Comparison of ENCODE assay signal across 13 cellular contexts in the genomic region with DNA sequence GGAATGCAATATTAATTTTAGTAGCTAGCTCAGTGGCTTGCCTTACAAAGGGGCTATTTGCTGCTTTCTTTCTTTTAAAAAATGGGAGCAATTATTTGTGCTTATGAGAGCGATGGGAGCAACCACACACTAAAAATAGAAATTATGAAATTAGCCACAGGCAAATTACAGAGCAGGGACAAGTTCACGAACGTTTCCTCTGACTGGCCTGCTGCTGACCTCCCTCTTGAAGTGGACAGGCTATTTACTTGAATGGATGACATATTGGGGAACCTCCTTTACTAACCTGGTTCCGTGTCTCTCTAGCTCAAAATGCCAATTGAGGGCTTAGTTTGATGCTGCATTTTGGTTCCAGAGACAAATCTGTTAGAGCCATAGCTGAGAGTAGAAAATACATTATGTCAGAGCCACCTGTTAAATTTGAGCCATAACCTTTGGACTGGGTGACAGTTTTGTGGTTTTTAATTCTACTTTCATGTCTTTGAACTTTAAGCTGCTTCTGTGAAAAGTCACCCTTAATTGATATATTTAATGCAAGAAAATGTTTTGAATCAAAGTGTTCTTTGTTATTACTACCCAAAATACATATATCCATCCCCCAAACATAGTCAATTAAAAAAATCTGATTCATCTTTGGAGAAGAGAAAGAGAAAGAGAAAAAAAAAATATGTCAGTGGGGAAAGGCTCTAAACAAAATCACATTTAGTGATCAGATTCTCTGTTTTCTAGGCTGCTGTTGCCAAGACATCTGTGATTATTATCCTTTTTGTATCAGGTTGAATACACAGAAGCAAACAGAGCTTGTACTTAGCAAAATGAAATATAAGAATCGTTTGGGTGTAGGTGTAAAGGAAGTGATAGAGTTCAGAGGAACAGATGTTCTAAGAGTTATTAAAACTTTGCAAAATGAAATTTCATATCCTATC.
A peak's percentile ranks its signal among the peaks of the same experiment; 100 is the strongest.
DNase-seq lines count a peak whose midpoint lies in the region; ATAC-seq and TF ChIP-seq lines count a peak whose summit lies in the region.
"Had no signal": no experiment of that assay in that cellular context is flagged by ENCODE, and none has a peak within 500 bp of the region (broad histone marks: within the 10 kb centered on the region; RNA-seq: fewer than 3 reads in every experiment).

No MANE protein-coding gene starts in this region.

- ATAC-seq in GM18502 (IDR thresholded peaks at IDR 0.05; ENCODE audit: poor library complexity, unreplicated experiment) (peak; percentile 51), GM19463 (IDR thresholded peaks at IDR 0.05; ENCODE audit: unreplicated experiment) (peak; percentile 65), HG03342 (IDR thresholded peaks at IDR 0.05; ENCODE audit: unreplicated experiment) (peak; percentile 57)
- ATAC-seq: HCT116 had no signal

- H3K9me2 ChIP-seq in OCI-LY7 (ENCODE audit: insufficient read depth, low read length), result peaks cover 3% of the 10 kb centered on the region; the same call in 1 of the 2 replicates

- no peaks in the 10 kb centered on the region for H3K4me1 ChIP-seq in OCI-LY7 (ENCODE audit: insufficient read depth, low read length, poor library complexity, severe bottlenecking)

- no peaks in the 10 kb centered on the region for H3K9me3 Mint-ChIP-seq in chondrocyte (ENCODE audit: low read depth)

- H3K4me1 Mint-ChIP-seq in chondrocyte (ENCODE audit: low read depth), result peaks cover 24% of the 10 kb centered on the region

- no peak for TF ChIP-seq CTCF in chondrocyte (IDR thresholded peaks at IDR 0.05)
- TF ChIP-seq CTCF in OCI-LY7 (conservative IDR thresholded peaks at IDR 0.05; ENCODE audit: low read length), result no peak

- intact Hi-C loops in OCI-LY7 (cut with micrococcal nuclease; ENCODE audit: unreplicated experiment), result no loop called here

- no peaks in the 10 kb centered on the region for H3K9me3 ChIP-seq in OCI-LY7 (ENCODE audit: low read length)
- H3K9me3 ChIP-seq: BLaER1 treated with 17β-estradiol and CSF1 and Interleukin-3, amounts not matched to agents 10 nM and 100 nM had no signal

- H3K79me2 ChIP-seq in OCI-LY7 (ENCODE audit: insufficient read depth, low read depth, low read length), result no peaks in the 10 kb centered on the region

- no peaks in the 10 kb centered on the region for H3K36me3 ChIP-seq in OCI-LY7 (ENCODE audit: insufficient read depth, low read length)
- H3K36me3 ChIP-seq: BLaER1 treated with 17β-estradiol and CSF1 and Interleukin-3, amounts not matched to agents 10 nM and 100 nM had no signal

- CTCF ChIA-PET in OCI-LY7 (lab: Charles Lee; ENCODE audit: unreplicated experiment), result no interaction called here

- no peaks in the 10 kb centered on the region for H4K20me1 ChIP-seq in OCI-LY7 (ENCODE audit: insufficient read depth, low read length)
- H4K20me1 ChIP-seq: BLaER1 treated with 17β-estradiol and CSF1 and Interleukin-3, amounts not matched to agents 10 nM and 100 nM had no signal

- DNase-seq in chondrocyte (ENCODE audit: low spot score) (no peak), NCI-H2227 (lab: John Stamatoyannopoulos, UW; ENCODE audit: unreplicated experiment) (no peak), T-helper 2 cell (no peak), OCI-LY7 (ENCODE audit: low spot score) (no peak)
- no peak for DNase-seq in stimulated activated CD4-positive, alpha-beta T cell treated with anti-CD3 and anti-CD28 coated beads, Interleukin-4, amount 100 ng/mL, for 1 hour
- DNase-seq: anterior cingulate cortex, NCI-H510A treated with DMSO at 0.1 percent for 48 hours, retina had no signal

- no TSS peak for BruUV-seq in OCI-LY7 (replicated peaks; lab: Mats Ljungman, UMichigan)

- H3K4me2 ChIP-seq in OCI-LY7 (ENCODE audit: low read length), result no peak overlapping the region

- no peaks in the 10 kb centered on the region for H3K27me3 Mint-ChIP-seq in chondrocyte (ENCODE audit: low read depth)

- H3K4me3 ChIP-seq in OCI-LY7 (ENCODE audit: low read depth, low read length, poor library complexity, severe bottlenecking), result no peak overlapping the region
- H3K4me3 ChIP-seq: BLaER1 treated with 17β-estradiol and CSF1 and Interleukin-3, amounts not matched to agents 10 nM and 100 nM had no signal

- POLR2A ChIA-PET in OCI-LY7 (lab: Charles Lee), result interaction anchor here (0.8 to 1.4 kb wide), 3 partner anchors 10 to 30 kb away, joined by 3 to 4 read pairs (median 4); no protein-coding TSS in a partner anchor

- H3K27ac Mint-ChIP-seq in chondrocyte (ENCODE audit: unreplicated experiment), result peak overlapping the region; percentile 52

- H3K27ac ChIP-seq in OCI-LY7 (ENCODE audit: low read depth, low read length, poor library complexity, severe bottlenecking), result no peak overlapping the region
- H3K27ac ChIP-seq: BLaER1 treated with 17β-estradiol and CSF1 and Interleukin-3, amounts not matched to agents 10 nM and 100 nM had no signal

- H3K36me3 Mint-ChIP-seq in chondrocyte (ENCODE audit: low read depth), result no peaks in the 10 kb centered on the region

- H2AFZ ChIP-seq in OCI-LY7 (ENCODE audit: low read length), result no peak overlapping the region

- no peak overlapping the region for H3K4me3 Mint-ChIP-seq in chondrocyte (ENCODE audit: unreplicated experiment)
